In the genomic region with DNA sequence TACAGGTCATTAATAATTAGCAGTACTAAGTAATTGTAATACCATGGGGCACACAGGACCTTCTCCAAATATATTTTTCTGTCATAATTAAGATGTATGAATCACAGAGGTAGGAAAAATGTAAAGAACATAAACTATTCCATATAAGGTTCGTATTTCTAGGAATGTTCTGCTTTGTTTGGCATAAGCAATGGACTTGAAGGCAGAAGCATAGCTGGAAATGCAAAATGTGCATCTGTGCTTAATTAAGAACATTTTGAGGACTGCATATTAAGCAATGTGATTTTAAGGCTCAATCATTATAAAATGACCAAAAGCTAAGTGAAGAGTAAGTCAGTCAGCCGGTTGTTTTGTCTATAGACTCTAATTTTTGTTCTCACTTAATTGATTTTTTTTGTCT, we compare ENCODE assay signal across 17 cellular contexts.
"Had no signal": no experiment of that assay in that cellular context is flagged by ENCODE, and none has a peak within 500 bp of the region (broad histone marks: within the 10 kb centered on the region; RNA-seq: fewer than 3 reads in every experiment).

No MANE protein-coding gene starts in this region.

- H3K9me3 ChIP-seq: ascending aorta, left ventricle myocardium inferior, mucosa of descending colon, thyroid gland, uterus had no signal

- H3K36me3 ChIP-seq: ascending aorta, left ventricle myocardium inferior, thyroid gland, uterus had no signal

- DNase-seq: activated CD4-positive, CD25-positive, alpha-beta regulatory T cell treated with anti-CD3 and anti-CD28 coated beads, Interleukin-2, amount 50 U/mL, for 72 hours; activated naive CD4-positive, alpha-beta T cell; activated naive CD8-positive, alpha-beta T cell treated with anti-CD3 and anti-CD28 coated beads, Interleukin-2, amount 10 ng/mL, durations not matched to agents 7 days and 5 days; dorsolateral prefrontal cortex; erythroblast; left ventricle myocardium inferior; mucosa of descending colon; naive thymus-derived CD4-positive, alpha-beta T cell; posterior cingulate gyrus; retina; stimulated activated CD4-positive, alpha-beta T cell treated with anti-CD3 and anti-CD28 coated beads, Interleukin-2, amount 100 ng/mL, for 48 hours; T-cell; T-helper 9 cell; thyroid gland; uterus had no signal

- H3K4me3 ChIP-seq: ascending aorta, dorsolateral prefrontal cortex, left ventricle myocardium inferior, mucosa of descending colon, thyroid gland, uterus had no signal

- H3K27me3 ChIP-seq: ascending aorta, dorsolateral prefrontal cortex, thyroid gland, uterus had no signal

- ATAC-seq: mucosa of descending colon; naive thymus-derived CD4-positive, alpha-beta T cell; stimulated activated memory B cell treated with anti-CD40 and anti-IgM and Interleukin-4, amounts not matched to agents 10 μg/mL and 1 μg/mL and 100 μg/mL, for 72 hours; T-cell had no signal

- H3K4me1 ChIP-seq: ascending aorta, left ventricle myocardium inferior, thyroid gland, uterus had no signal

- H3K27ac ChIP-seq: ascending aorta, dorsolateral prefrontal cortex, left ventricle myocardium inferior, thyroid gland, uterus had no signal
